Comparison of ENCODE assay signal across 21 cellular contexts in genomic region chr10:114726820-114727271, GRCh38.
"Had no signal": no experiment of that assay in that cellular context is flagged by ENCODE, and none has a peak within 500 bp of the region (broad histone marks: within the 10 kb centered on the region; RNA-seq: fewer than 3 reads in every experiment).

No MANE protein-coding gene starts in this region.

- H3K4me3 Mint-ChIP-seq: activated naive CD4-positive, alpha-beta T cell treated with anti-CD3 and anti-CD28 coated beads, Interleukin-2, amount 10 ng/mL, durations not matched to agents 7 days and 5 days; immature natural killer cell; mesothelial cell of epicardium; natural killer cell had no signal

- DNase-seq: activated CD4-positive, alpha-beta T cell treated with anti-CD3 and anti-CD28 coated beads, Interleukin-2, amount 50 U/mL, for 4 hours; activated CD8-positive, alpha-beta memory T cell treated with anti-CD3 and anti-CD28 coated beads for 24 hours; activated CD8-positive, alpha-beta memory T cell treated with anti-CD3 and anti-CD28 coated beads, Interleukin-2, amount 50 U/mL, for 4 hours; activated effector memory CD4-positive, alpha-beta T cell treated with Interleukin-2 at 50 U/mL for 16 hours; activated naive CD4-positive, alpha-beta T cell treated with anti-CD3 and anti-CD28 coated beads, Interleukin-2, amount 10 ng/mL, durations not matched to agents 7 days and 5 days; activated T-cell treated with anti-CD3 and anti-CD28 coated beads, Interleukin-2, amount 50 U/mL, for 48 hours; amygdala; effector CD4-positive, alpha-beta T cell; foreskin keratinocyte; immature natural killer cell; natural killer cell; stimulated activated CD4-positive, alpha-beta T cell treated with anti-CD3 and anti-CD28 coated beads, Interleukin-4, amount 100 ng/mL, for 24 hours; stimulated activated naive CD4-positive, alpha-beta T cell treated with Interleukin-2 at 50 U/mL for 16 hours; T-helper 9 cell; upper lobe of right lung had no signal

- H3K4me1 ChIP-seq: foreskin keratinocyte, prostate gland had no signal

- ATAC-seq: foreskin keratinocyte, left lobe of liver, natural killer cell, upper lobe of right lung had no signal

- H3K27ac ChIP-seq: foreskin keratinocyte, hepatocyte, prostate gland, right atrium auricular region, upper lobe of right lung had no signal

- H3K27ac Mint-ChIP-seq: activated naive CD4-positive, alpha-beta T cell treated with anti-CD3 and anti-CD28 coated beads, Interleukin-2, amount 10 ng/mL, durations not matched to agents 7 days and 5 days; immature natural killer cell; mesothelial cell of epicardium; natural killer cell had no signal

- H3K9me3 ChIP-seq: prostate gland, right atrium auricular region, thyroid gland, upper lobe of right lung had no signal

- H2AFZ ChIP-seq: hepatocyte had no signal

- H3K4me1 Mint-ChIP-seq: activated naive CD4-positive, alpha-beta T cell treated with anti-CD3 and anti-CD28 coated beads, Interleukin-2, amount 10 ng/mL, durations not matched to agents 7 days and 5 days; immature natural killer cell; natural killer cell had no signal

- H3K9me3 Mint-ChIP-seq: activated naive CD4-positive, alpha-beta T cell treated with anti-CD3 and anti-CD28 coated beads, Interleukin-2, amount 10 ng/mL, durations not matched to agents 7 days and 5 days; immature natural killer cell; natural killer cell had no signal

- H3K36me3 ChIP-seq: prostate gland, right atrium auricular region, thyroid gland, upper lobe of right lung had no signal

- H3K79me2 ChIP-seq: hepatocyte had no signal

- H3K27me3 ChIP-seq: foreskin keratinocyte, hepatocyte, right atrium auricular region, thyroid gland, upper lobe of right lung had no signal

- H3K4me3 ChIP-seq: hepatocyte, prostate gland, right atrium auricular region, thyroid gland, upper lobe of right lung had no signal

- H3K4me2 ChIP-seq: hepatocyte had no signal

- H3K27me3 Mint-ChIP-seq: activated naive CD4-positive, alpha-beta T cell treated with anti-CD3 and anti-CD28 coated beads, Interleukin-2, amount 10 ng/mL, durations not matched to agents 7 days and 5 days had no signal

- H3K36me3 Mint-ChIP-seq: activated naive CD4-positive, alpha-beta T cell treated with anti-CD3 and anti-CD28 coated beads, Interleukin-2, amount 10 ng/mL, durations not matched to agents 7 days and 5 days; immature natural killer cell; mesothelial cell of epicardium; natural killer cell had no signal
